In the genomic region with DNA sequence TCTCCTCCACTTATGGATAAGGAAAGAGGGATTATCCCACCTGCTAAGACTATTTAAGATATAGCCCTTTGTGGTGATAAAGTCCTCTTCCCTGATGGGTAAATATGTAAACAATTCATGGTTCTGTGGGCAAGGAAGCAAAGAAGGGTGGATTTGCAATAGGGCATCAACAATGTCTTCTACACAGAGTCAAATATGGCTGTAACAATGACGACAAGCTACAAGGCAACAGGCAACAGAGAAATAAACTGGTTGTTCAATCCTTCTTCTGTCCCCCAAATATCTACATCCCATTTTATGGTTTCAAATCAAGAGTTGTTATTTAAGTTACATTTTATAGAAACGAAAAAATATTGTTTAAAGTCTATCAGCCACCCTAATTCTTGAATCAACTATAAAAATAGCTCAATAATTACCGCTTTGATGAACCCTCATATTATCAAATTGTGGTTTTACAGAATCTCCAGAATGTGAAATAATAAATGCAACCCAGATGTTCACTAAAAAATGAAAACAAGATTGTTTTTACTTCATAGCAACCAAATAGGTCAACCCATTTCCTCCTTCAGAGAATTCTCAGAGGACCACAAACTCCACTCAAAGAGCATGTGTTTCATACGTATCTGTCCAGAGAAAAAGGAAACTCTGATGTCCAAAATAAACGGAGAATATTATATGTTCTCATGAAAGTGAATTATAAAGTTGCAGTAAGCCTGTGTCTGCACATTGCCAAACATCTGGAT, we compare ENCODE assay signal across 12 cellular contexts. TPM values are rescaled to one million over a fixed set of nuclear protein-coding genes. Genes with fewer than 3 reads are reported as not detected.
DNase-seq lines count a peak whose midpoint lies in the region; ATAC-seq and TF ChIP-seq lines count a peak whose summit lies in the region.
"Had no signal": no experiment of that assay in that cellular context is flagged by ENCODE, and none has a peak within 500 bp of the region (broad histone marks: within the 10 kb centered on the region; RNA-seq: fewer than 3 reads in every experiment).

No MANE protein-coding gene starts in this region.

- H3K4me1 ChIP-seq in DOHH2 (ENCODE audit: control insufficient read depth, low read length) (peaks cover 30% of the 10 kb centered on the region), fibroblast of lung (ENCODE audit: control insufficient read depth, extremely low read depth, insufficient read depth, low read length) (peaks cover 47% of the 10 kb centered on the region)

- H3K79me2 ChIP-seq in DOHH2 (ENCODE audit: control insufficient read depth, low read length): no peaks in the 10 kb centered on the region
- peaks cover 80% of the 10 kb centered on the region for H3K79me2 ChIP-seq in fibroblast of lung (ENCODE audit: control insufficient read depth, insufficient read depth, low read length)

- intact Hi-C loops in head of caudate nucleus (cut with DNase I): no loop called here

- H2AFZ ChIP-seq in fibroblast of lung (ENCODE audit: low read length): no peak overlapping the region

- H3F3A ChIP-seq in DOHH2 (ENCODE audit: control insufficient read depth, insufficient read depth): no peaks in the 10 kb centered on the region

- H3K9ac ChIP-seq in fibroblast of lung (ENCODE audit: insufficient read depth, low read length): peak overlapping the region; percentile 27

- no peaks in the 10 kb centered on the region for H3K9me3 ChIP-seq in DOHH2 (ENCODE audit: control insufficient read depth, insufficient read depth, low read length)
- no peaks in the 10 kb centered on the region for H3K9me3 ChIP-seq in fibroblast of lung (ENCODE audit: control insufficient read depth, insufficient read depth, low read depth, low read length)

- DNase-seq in NB4 (ENCODE audit: low read depth) (peak; percentile 64), fibroblast of lung (ENCODE audit: low read depth in 2 of 2) (peak; percentile 85 to 88), skeletal muscle cell (ENCODE audit: low read depth) (peak; percentile 85), head of caudate nucleus (no peak), NCI-H2171 treated with DMSO at 0.1 percent for 48 hours (lab: John Stamatoyannopoulos, UW) (no peak)
- DNase-seq in activated CD4-positive, alpha-beta T cell treated with anti-CD3 and anti-CD28 coated beads for 48 hours: no peak
- DNase-seq: GF-D8, Karpas-422, T-helper 1 cell had no signal

- no peaks in the 10 kb centered on the region for H3K9me2 ChIP-seq in DOHH2 (replicated peaks; ENCODE audit: control insufficient read depth, low read length)

- peaks cover 16% of the 10 kb centered on the region for H3K27me3 ChIP-seq in DOHH2 (ENCODE audit: control insufficient read depth, low read length)
- H3K27me3 ChIP-seq in fibroblast of lung (ENCODE audit: control insufficient read depth, insufficient read depth, low read length): no peaks in the 10 kb centered on the region

- ATAC-seq in GM18498 (IDR thresholded peaks at IDR 0.05; ENCODE audit: unreplicated experiment): no peak

- no peak for TF ChIP-seq CTCF in DOHH2 (IDR thresholded peaks at IDR 0.05; ENCODE audit: low read depth, low read length, poor library complexity, severe bottlenecking)
- TF ChIP-seq CTCF in NB4 (IDR thresholded peaks at IDR 0.05; ENCODE audit: low read depth, low read length): no peak
- no peak for TF ChIP-seq CTCF in fibroblast of lung (conservative IDR thresholded peaks at IDR 0.05 in 1 of 2, IDR thresholded peaks at IDR 0.05 in 1 of 2; ENCODE audit: low read depth in 1 of 2, low read length in 2 of 2)

- H3K36me3 ChIP-seq in DOHH2 (ENCODE audit: control insufficient read depth, low read length) (no peaks in the 10 kb centered on the region), fibroblast of lung (ENCODE audit: control insufficient read depth, insufficient read depth, low read length) (no peaks in the 10 kb centered on the region)

- H3K27ac ChIP-seq in DOHH2 (ENCODE audit: low read depth, low read length) (peak overlapping the region; percentile 27), fibroblast of lung (ENCODE audit: insufficient read depth, low read length) (peak overlapping the region; percentile 83)

- no peak for TF ChIP-seq POLR2A in NB4 (IDR thresholded peaks at IDR 0.05; ENCODE audit: extremely low read depth, insufficient read length)

- H4K20me1 ChIP-seq in DOHH2 (ENCODE audit: control insufficient read depth, insufficient read depth, low read depth, low read length): no peaks in the 10 kb centered on the region
- H4K20me1 ChIP-seq in fibroblast of lung (ENCODE audit: control insufficient read depth, extremely low read depth, insufficient read depth, low read length): no peaks in the 10 kb centered on the region

- H3K4me2 ChIP-seq in DOHH2 (ENCODE audit: low read length) (peak overlapping the region; percentile 40), fibroblast of lung (ENCODE audit: extremely low read depth, insufficient read depth, low read length) (peak overlapping the region; percentile 78)

- peak overlapping the region; percentile 23 for H3K4me3 ChIP-seq in DOHH2 (ENCODE audit: low read length)
- H3K4me3 ChIP-seq in NB4 (ENCODE audit: low read depth, low read length): no peak overlapping the region
- H3K4me3 ChIP-seq in fibroblast of lung (replicated peaks in 1 of 4; ENCODE audit: control extremely low read depth in 1 of 4, insufficient read depth in 1 of 4, low read depth in 3 of 4, low read length in 4 of 4): peak overlapping the region in 2 of 4 experiments; percentile 8 to 17
- no peak overlapping the region for H3K4me3 ChIP-seq in skeletal muscle cell (ENCODE audit: low read depth, low read length)
- H3K4me3 ChIP-seq: lung had no signal

RNA-seq across cellular contexts. Expression of a gene that starts 13.8 kb away (rescaled TPM):
- total RNA-seq in fibroblast of lung: 24.4 and 39.1 TPM in 2 replicates
- 38.6 and 73.3 TPM in 2 replicates for polyA plus RNA-seq in fibroblast of lung
- 26.6 and 66.0 TPM in 2 replicates for polyA plus RNA-seq in fibroblast of lung (2012)
- 44.2 and 57.2 TPM in 2 replicates for polyA minus RNA-seq in fibroblast of lung (ENCODE audit: low replicate concordance)

Comparison
In these comparisons a context has a peak if more than half of its experiments do, and no peak if none do; other contexts are left out.
1. DNase-seq: peak in NB4 (single experiment), fibroblast of lung (2 of 2) and skeletal muscle cell (single experiment); none in head of caudate nucleus (0 of 42), activated CD4-positive, alpha-beta T cell treated with anti-CD3 and anti-CD28 coated beads for 48 hours (single experiment) and NCI-H2171 treated with DMSO at 0.1 percent for 48 hours (single experiment).